25 cellular contexts compared by ENCODE assay signal in the genomic region with DNA sequence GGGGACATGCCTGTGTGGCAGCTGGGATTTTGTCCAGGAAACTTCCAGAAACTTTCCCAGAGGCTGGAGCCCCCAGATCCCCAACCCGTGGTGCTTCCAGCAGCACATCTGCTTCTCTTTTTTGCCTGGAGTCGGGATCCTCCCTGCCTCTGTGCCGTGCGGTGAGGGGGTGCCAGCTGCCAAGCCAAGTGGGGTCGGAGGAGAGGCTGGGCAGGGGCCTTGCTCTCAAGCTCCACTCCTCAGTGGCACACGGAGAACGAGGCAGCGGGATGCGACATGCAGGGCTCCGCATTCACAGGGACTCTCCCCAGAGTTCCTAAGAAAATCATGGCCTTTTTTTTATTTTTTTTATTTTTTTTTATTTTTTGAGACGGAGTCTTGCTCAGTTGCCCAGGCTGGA.
"Had no signal": no experiment of that assay in that cellular context is flagged by ENCODE, and none has a peak within 500 bp of the region (broad histone marks: within the 10 kb centered on the region; RNA-seq: fewer than 3 reads in every experiment).

No MANE protein-coding gene starts in this region.

- H3K4me3 Mint-ChIP-seq: endodermal cell; memory B cell; naive thymus-derived CD4-positive, alpha-beta T cell; neural progenitor cell; stimulated activated effector memory CD8-positive, alpha-beta T cell treated with anti-CD3 and anti-CD28 coated beads, Interleukin-12 subunit alpha, Interleukin-12 subunit beta, amount 100 ng/mL, for 72 hours had no signal

- FAIRE-seq: bronchial epithelial cell had no signal

- H3K9me3 ChIP-seq: adrenal gland, mucosa of descending colon, psoas muscle had no signal

- H3K27ac Mint-ChIP-seq: activated naive CD4-positive, alpha-beta T cell treated with anti-CD3 and anti-CD28 coated beads, Interleukin-2, amount 50 U/mL, for 72 hours; endodermal cell; memory B cell; naive thymus-derived CD4-positive, alpha-beta T cell; neural progenitor cell; stimulated activated effector memory CD8-positive, alpha-beta T cell treated with anti-CD3 and anti-CD28 coated beads, Interleukin-12 subunit alpha, Interleukin-12 subunit beta, amount 100 ng/mL, for 72 hours had no signal

- H3K27me3 ChIP-seq: adrenal gland, neural progenitor cell, stomach had no signal

- H3K4me1 Mint-ChIP-seq: endodermal cell; memory B cell; stimulated activated effector memory CD8-positive, alpha-beta T cell treated with anti-CD3 and anti-CD28 coated beads, Interleukin-12 subunit alpha, Interleukin-12 subunit beta, amount 100 ng/mL, for 72 hours had no signal

- H3K9ac ChIP-seq: neural progenitor cell had no signal

- H3K36me3 ChIP-seq: adrenal gland, neural progenitor cell, stomach, tibial artery had no signal

- DNase-seq: activated CD4-positive, alpha-beta T cell treated with anti-CD3 and anti-CD28 coated beads, Interleukin-2, amount 50 U/mL, for 1 hour; activated CD4-positive, CD25-positive, alpha-beta regulatory T cell treated with anti-CD3 and anti-CD28 coated beads, Interleukin-2, amount 50 U/mL, for 72 hours; activated CD8-positive, alpha-beta memory T cell treated with anti-CD3 and anti-CD28 coated beads for 24 hours; activated CD8-positive, alpha-beta memory T cell treated with anti-CD3 and anti-CD28 coated beads, Interleukin-2, amount 50 U/mL, for 48 hours; activated effector memory CD4-positive, alpha-beta T cell treated with Interleukin-2 at 50 U/mL for 16 hours; activated T-cell treated with anti-CD3 and anti-CD28 coated beads, Interleukin-2, amount 50 U/mL, for 48 hours; endodermal cell; foreskin fibroblast; left ventricle myocardium inferior; naive thymus-derived CD4-positive, alpha-beta T cell; stimulated activated CD4-positive, alpha-beta T cell treated with anti-CD3 and anti-CD28 coated beads, Interleukin-4, amount 100 ng/mL, for 24 hours; stomach; SW 1271; T-helper 2 cell; tibial artery had no signal

- H3K27ac ChIP-seq: epithelial cell of prostate, left ventricle myocardium inferior, neural progenitor cell, psoas muscle, tibial artery, VCaP had no signal

- H3K4me3 ChIP-seq: adrenal gland, left ventricle myocardium inferior, mucosa of descending colon, neural progenitor cell, psoas muscle, stomach, tibial artery had no signal

- H3K4me1 ChIP-seq: adrenal gland, psoas muscle, stomach, tibial artery had no signal

- H3K9me3 Mint-ChIP-seq: endodermal cell; stimulated activated effector memory CD8-positive, alpha-beta T cell treated with anti-CD3 and anti-CD28 coated beads, Interleukin-12 subunit alpha, Interleukin-12 subunit beta, amount 100 ng/mL, for 72 hours had no signal

- H3K4me2 ChIP-seq: neural progenitor cell had no signal

- ATAC-seq: activated naive CD4-positive, alpha-beta T cell treated with anti-CD3 and anti-CD28 coated beads, Interleukin-2, amount 50 U/mL, for 72 hours; naive thymus-derived CD4-positive, alpha-beta T cell; psoas muscle; stimulated activated effector memory CD8-positive, alpha-beta T cell treated with anti-CD3 and anti-CD28 coated beads, Interleukin-12 subunit alpha, Interleukin-12 subunit beta, amount 100 ng/mL, for 72 hours had no signal

- H3K36me3 Mint-ChIP-seq: activated naive CD4-positive, alpha-beta T cell treated with anti-CD3 and anti-CD28 coated beads, Interleukin-2, amount 50 U/mL, for 72 hours had no signal
